1 cellular context compared by ENCODE assay signal in genomic region chr12:101729842-101730241, GRCh38.
TF ChIP-seq lines count a peak whose summit lies in the region.

No MANE protein-coding gene starts in this region.

TF ChIP-seq in K562, 482 proteins besides CTCF, POLR2A, EP300 and RAD21:
- TF ChIP-seq SMARCB1 (IDR thresholded peaks at IDR 0.05; ENCODE audit: insufficient read length, low read depth) (no peak), ZSCAN29 (IDR thresholded peaks at IDR 0.05) (no peak), ZNF224 (CRISPR knock-in tag; IDR thresholded peaks at IDR 0.05) (no peak), GTF2F1 (IDR thresholded peaks at IDR 0.05; ENCODE audit: low read depth, low read length) (no peak), CHD2 (IDR thresholded peaks at IDR 0.05; ENCODE audit: low read depth, low read length) (no peak), POLR2B (IDR thresholded peaks at IDR 0.05; ENCODE audit: low read depth, partially characterized antibody) (peak; percentile 60), ZNF146 (CRISPR knock-in tag; IDR thresholded peaks at IDR 0.05; ENCODE audit: unreplicated experiment) (no peak), ZNF263 (CRISPR knock-in tag; IDR thresholded peaks at IDR 0.05; ENCODE audit: borderline replicate concordance) (no peak), SUPT5H (IDR thresholded peaks at IDR 0.05) (peak; percentile 65), MIER1 (IDR thresholded peaks at IDR 0.05; ENCODE audit: low read depth) (no peak), E2F8 (IDR thresholded peaks at IDR 0.05; ENCODE audit: low read depth, partially characterized antibody) (no peak), FOXK2 (conservative IDR thresholded peaks at IDR 0.05 in 1 of 2, IDR thresholded peaks at IDR 0.05 in 1 of 2; ENCODE audit: low read depth in 2 of 2) (no peak), E4F1 (CRISPR knock-in tag; IDR thresholded peaks at IDR 0.05; ENCODE audit: borderline replicate concordance) (0 out of 2 replicates have a peak, but pooled peaks have one; percentile 48), SETDB1 (IDR thresholded peaks at IDR 0.05; ENCODE audit: low read length) (no peak), SNAPC5 (CRISPR knock-in tag; IDR thresholded peaks at IDR 0.05) (no peak)
